Comparison of ENCODE assay signal across 20 cellular contexts in genomic region chr4:98780111-98780549, GRCh38.
DNase-seq lines count a peak whose midpoint lies in the region; ATAC-seq and TF ChIP-seq lines count a peak whose summit lies in the region.
"Had no signal": no experiment of that assay in that cellular context is flagged by ENCODE, and none has a peak within 500 bp of the region (broad histone marks: within the 10 kb centered on the region; RNA-seq: fewer than 3 reads in every experiment).

No MANE protein-coding gene starts in this region.

- no peak overlapping the region for H3K9ac ChIP-seq in mesenchymal stem cell (ENCODE audit: low read length)

- no peak overlapping the region for H2AK5ac ChIP-seq in mesenchymal stem cell (ENCODE audit: low read length, severe bottlenecking)

- H3K27me3 Mint-ChIP-seq in endothelial cell (ENCODE audit: unreplicated experiment) = peaks cover 2% of the 10 kb centered on the region

- intact Hi-C loops in left cardiac atrium (cut with DNase I) (no loop called here), cardiac septum (cut with DNase I) (no loop called here), testis (cut with DNase I; ENCODE audit: low total_unique reads) (no loop called here)

- H3K4ac ChIP-seq in mesenchymal stem cell (ENCODE audit: low read depth in 1 of 2, low read length in 2 of 2) = no peak overlapping the region

- ATAC-seq in left cardiac atrium = peak; percentile 65 to 94
- no peak for ATAC-seq in HG03469 (IDR thresholded peaks at IDR 0.05; ENCODE audit: unreplicated experiment)

- H4K91ac ChIP-seq in mesenchymal stem cell (ENCODE audit: low read length) = no peak overlapping the region

- H2BK120ac ChIP-seq in mesenchymal stem cell (ENCODE audit: low read depth, low read length) = no peak overlapping the region

- H2AFZ ChIP-seq in mesenchymal stem cell (ENCODE audit: low read depth, low read length) = no peak overlapping the region

- TF ChIP-seq POLR2A in testis (IDR thresholded peaks at IDR 0.05) = no peak

- no peak overlapping the region for H3K14ac ChIP-seq in mesenchymal stem cell (ENCODE audit: low read length in 2 of 2)

- no peaks in the 10 kb centered on the region for H3K36me3 Mint-ChIP-seq in endothelial cell (ENCODE audit: low read depth, unreplicated experiment)

- H3K27ac ChIP-seq in brain microvascular endothelial cell (peak overlapping the region; percentile 85), mesenchymal stem cell (ENCODE audit: low read length, poor library complexity, severe bottlenecking) (no peak overlapping the region), testis (peak overlapping the region in 1 of 2 donors; percentile 20)

- H2BK5ac ChIP-seq in mesenchymal stem cell (ENCODE audit: low read depth, low read length, poor library complexity, severe bottlenecking) = no peak overlapping the region

- in situ Hi-C loops in brain microvascular endothelial cell (cut with HindIII; ENCODE audit: low pct_ligation_motif_present, low sequenced_read_pairs) = no loop called here

- no peak overlapping the region for H3K18ac ChIP-seq in mesenchymal stem cell (ENCODE audit: low read depth in 1 of 2, low read length in 2 of 2)

- WGBS in mesenchymal stem cell = 64% methylated on average over 2 of the region's 5 CpGs
- WGBS in testis, 2 donors = 31 to 36% methylated on average over 5 of the region's 5 CpGs

- H3K79me1 ChIP-seq in mesenchymal stem cell (replicated peaks; ENCODE audit: low read length, poor library complexity, severe bottlenecking) = no peaks in the 10 kb centered on the region

- TF ChIP-seq CTCF in brain microvascular endothelial cell (IDR thresholded peaks at IDR 0.05; ENCODE audit: low read depth, low read length, missing control alignments) (no peak), testis (IDR thresholded peaks at IDR 0.05) (no peak), endothelial cell (IDR thresholded peaks at IDR 0.05; ENCODE audit: unreplicated experiment) (no peak)

- no peak overlapping the region for H4K8ac ChIP-seq in mesenchymal stem cell (ENCODE audit: low read length)

- no peaks in the 10 kb centered on the region for H3K4me1 ChIP-seq in mesenchymal stem cell (ENCODE audit: control insufficient read depth, insufficient read depth, low read depth, low read length)
- peaks cover 14% of the 10 kb centered on the region for H3K4me1 ChIP-seq in testis
- H3K4me1 ChIP-seq: HAP-1 had no signal

- H3K4me2 ChIP-seq in mesenchymal stem cell (ENCODE audit: low read length, poor library complexity, severe bottlenecking) = no peak overlapping the region

- no peaks in the 10 kb centered on the region for H3K4me1 Mint-ChIP-seq in endothelial cell (ENCODE audit: unreplicated experiment)

- peaks cover 3% of the 10 kb centered on the region for H3K9me3 ChIP-seq in mesenchymal stem cell (ENCODE audit: control insufficient read depth, low read length)
- no peaks in the 10 kb centered on the region for H3K9me3 ChIP-seq in testis
- H3K9me3 ChIP-seq: HAP-1 had no signal

- H3K23ac ChIP-seq in mesenchymal stem cell (ENCODE audit: low read length in 2 of 2) = no peak overlapping the region

- DNase-seq in left cardiac atrium (no peak), cardiac septum (ENCODE audit: low spot score) (no peak), brain microvascular endothelial cell (peak; percentile 89), mesenchymal stem cell (peak; percentile 64), testis (peak; percentile 71), Kasumi-1 (lab: John Stamatoyannopoulos, UW) (no peak), endothelial cell (ENCODE audit: low spot score) (no peak)
- DNase-seq: 8988T; activated CD4-positive, alpha-beta T cell treated with anti-CD3 and anti-CD28 coated beads, Interleukin-2, amount 50 U/mL, for 1 hour; activated CD8-positive, alpha-beta memory T cell treated with anti-CD3 and anti-CD28 coated beads, Interleukin-2, amount 50 U/mL, for 4 hours; Calu3; hypothalamus; Karpas-422; NCI-H1092; NCI-H2029; NK-92 treated with Interleukin-12 subunit alpha and Interleukin-12 subunit beta, amount 100 ng/mL, for 24 hours; stimulated activated CD4-positive, alpha-beta T cell treated with anti-CD3 and anti-CD28 coated beads, Interleukin-12 subunit alpha, Interleukin-12 subunit beta, amount 100 ng/mL, for 4 hours had no signal

- no peak overlapping the region for H2BK12ac ChIP-seq in mesenchymal stem cell (ENCODE audit: low read length in 2 of 2)

- no peak overlapping the region for H2BK15ac ChIP-seq in mesenchymal stem cell (ENCODE audit: low read depth, poor library complexity, severe bottlenecking)

- H3K4me3 ChIP-seq in brain microvascular endothelial cell (ENCODE audit: low read depth, low read length) (no peak overlapping the region), mesenchymal stem cell (ENCODE audit: insufficient read depth in 1 of 2, low read depth in 1 of 2, low read length in 2 of 2) (no peak overlapping the region), testis (no peak overlapping the region)
- H3K4me3 ChIP-seq: HAP-1 had no signal

- H3K4me3 Mint-ChIP-seq in endothelial cell (ENCODE audit: unreplicated experiment) = no peak overlapping the region

- no peaks in the 10 kb centered on the region for H3K36me3 ChIP-seq in brain microvascular endothelial cell (replicated peaks)
- H3K36me3 ChIP-seq in mesenchymal stem cell (ENCODE audit: control insufficient read depth in 1 of 2, insufficient read depth in 2 of 2, low read depth in 1 of 2, low read length in 2 of 2) = no peaks in the 10 kb centered on the region
- H3K36me3 ChIP-seq in testis (ENCODE audit: low read depth, missing control alignments) = no peaks in the 10 kb centered on the region
- H3K36me3 ChIP-seq: HAP-1 had no signal

- H3K9me3 Mint-ChIP-seq in endothelial cell (ENCODE audit: unreplicated experiment) = no peaks in the 10 kb centered on the region
- H3K9me3 Mint-ChIP-seq: activated T-helper 2 cell treated with anti-CD3 and anti-CD28 coated beads, Interferon-gamma antibody, Interleukin-2, Interleukin-4, amounts not matched to agents 10 μg/mL and 5 μg/mL and 100 μg/mL, durations not matched to agents 14 hours and 24 hours and 36 hours had no signal

- H3K27ac Mint-ChIP-seq in endothelial cell (ENCODE audit: unreplicated experiment) = no peak overlapping the region
- H3K27ac Mint-ChIP-seq: activated T-helper 2 cell treated with anti-CD3 and anti-CD28 coated beads, Interferon-gamma antibody, Interleukin-2, Interleukin-4, amounts not matched to agents 10 μg/mL and 5 μg/mL and 100 μg/mL, durations not matched to agents 14 hours and 24 hours and 36 hours had no signal

- H3K27me3 ChIP-seq in brain microvascular endothelial cell (replicated peaks) = no peaks in the 10 kb centered on the region
- H3K27me3 ChIP-seq in mesenchymal stem cell (ENCODE audit: control insufficient read depth in 1 of 2, insufficient read depth in 1 of 2, low read length in 2 of 2) = peaks cover 0 to 30% of the 10 kb centered on the region in 2 experiments
- H3K27me3 ChIP-seq in testis = no peaks in the 10 kb centered on the region

Comparison
In these comparisons a context has a peak if more than half of its experiments do, and no peak if none do; other contexts are left out.
1. DNase-seq: peak in brain microvascular endothelial cell (single experiment), mesenchymal stem cell (single experiment) and testis (single experiment); none in left cardiac atrium (single experiment), cardiac septum (single experiment), Kasumi-1 (0 of 2) and endothelial cell (single experiment).